ENCODE assay signal across 1 cellular context in genomic region chr11:47408598-47409439, GRCh38.
A peak's percentile ranks its signal among the peaks of the same experiment; 100 is the strongest.
TF ChIP-seq lines count a peak whose summit lies in the region.

No MANE protein-coding gene starts in this region.

TF ChIP-seq in SK-N-SH, 30 proteins besides CTCF, POLR2A, EP300 and RAD21 (continued from another document):
- TF ChIP-seq SIN3A (IDR thresholded peaks at IDR 0.05; ENCODE audit: borderline replicate concordance, low read depth, low read length) (peak; percentile 49; the same call in 1 of the 2 replicates), GATA2 (CRISPR knock-in tag; IDR thresholded peaks at IDR 0.05) (peak; percentile 39; the same call in 1 of the 2 replicates), RXRA (IDR thresholded peaks at IDR 0.05; ENCODE audit: borderline replicate concordance, low read depth) (no peak; the same call in 1 of the 2 replicates), IRF3 (IDR thresholded peaks at IDR 0.05; ENCODE audit: low read depth, low read length) (no peak), RFX5 (IDR thresholded peaks at IDR 0.05; ENCODE audit: low read length) (no peak), POLR2AphosphoS5 (IDR thresholded peaks at IDR 0.05; ENCODE audit: low read depth, low read length) (no peak)
